In the genomic region with DNA sequence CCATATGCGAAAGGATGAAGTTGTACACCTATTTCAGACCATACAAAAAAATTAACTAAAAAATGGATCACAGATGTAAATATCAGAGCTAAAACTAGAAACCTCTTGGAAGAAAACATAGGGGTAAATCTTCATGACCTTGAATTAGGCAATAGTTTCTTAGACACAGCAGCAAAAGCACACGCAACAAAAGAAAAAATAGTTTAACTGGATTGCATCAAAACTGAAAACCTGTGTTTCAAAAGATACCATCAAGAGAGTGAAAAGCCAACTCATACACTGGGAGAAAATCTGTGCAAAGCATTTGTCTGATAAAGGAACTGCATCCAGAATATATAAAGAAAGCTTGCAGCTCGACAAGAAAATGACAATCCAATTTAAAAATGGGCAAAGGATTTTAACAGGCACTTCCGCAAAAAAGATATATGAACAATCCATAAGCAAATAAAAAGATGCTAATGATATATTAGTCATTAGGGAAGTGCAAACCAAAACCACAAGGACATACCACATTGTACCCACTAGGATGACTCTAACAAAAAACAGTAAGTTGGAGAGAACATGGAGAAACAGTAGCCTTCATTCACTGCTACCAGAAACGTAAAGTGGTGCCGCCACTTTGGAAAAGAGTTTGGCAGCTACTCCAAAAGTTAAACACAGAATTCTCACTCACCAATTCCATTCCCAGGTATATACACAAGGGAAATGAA, we compare ENCODE assay signal across 29 cellular contexts.
DNase-seq lines count a peak whose midpoint lies in the region; ATAC-seq, FAIRE-seq and TF ChIP-seq lines count a peak whose summit lies in the region.
"Had no signal": no experiment of that assay in that cellular context is flagged by ENCODE, and none has a peak within 500 bp of the region (broad histone marks: within the 10 kb centered on the region; RNA-seq: fewer than 3 reads in every experiment).

No MANE protein-coding gene starts in this region.

- H3K9me3 ChIP-seq in astrocyte (ENCODE audit: insufficient read depth, low read depth, low read length): no peaks in the 10 kb centered on the region
- no peaks in the 10 kb centered on the region for H3K9me3 ChIP-seq in right lobe of liver
- no peaks in the 10 kb centered on the region for H3K9me3 ChIP-seq in right atrium auricular region
- H3K9me3 ChIP-seq: esophagus muscularis mucosa, gastroesophageal sphincter, HAP-1, left ventricle myocardium inferior, sigmoid colon, suprapubic skin had no signal

- no peak overlapping the region for H3K4me3 Mint-ChIP-seq in astrocyte (ENCODE audit: unreplicated experiment)
- no peak overlapping the region for H3K4me3 Mint-ChIP-seq in activated T-cell treated with anti-CD3 and anti-CD28 coated beads, Interleukin-2, amount 50 U/mL, for 72 hours
- H3K4me3 Mint-ChIP-seq: activated CD4-positive, alpha-beta T cell treated with anti-CD3 and anti-CD28 coated beads, Interleukin-2, amount 10 ng/mL, durations not matched to agents 24 days and 14 days; activated T-cell treated with anti-CD3 and anti-CD28 coated beads, Interleukin-2, amount 50 U/mL, for 24 hours; effector memory CD8-positive, alpha-beta T cell; stimulated activated naive B cell treated with anti-CD40 and anti-IgM and Interleukin-4, amounts not matched to agents 10 μg/mL and 1 μg/mL and 100 μg/mL, for 72 hours had no signal

- no peak overlapping the region for H3K27ac Mint-ChIP-seq in astrocyte (ENCODE audit: unreplicated experiment)
- H3K27ac Mint-ChIP-seq in activated T-cell treated with anti-CD3 and anti-CD28 coated beads, Interleukin-2, amount 50 U/mL, for 72 hours: no peak overlapping the region
- H3K27ac Mint-ChIP-seq: activated CD4-positive, alpha-beta T cell treated with anti-CD3 and anti-CD28 coated beads, Interleukin-2, amount 10 ng/mL, durations not matched to agents 24 days and 14 days; activated T-cell treated with anti-CD3 and anti-CD28 coated beads, Interleukin-2, amount 50 U/mL, for 24 hours; effector memory CD8-positive, alpha-beta T cell; progenitor cell of endocrine pancreas; stimulated activated naive B cell treated with anti-CD40 and anti-IgM and Interleukin-4, amounts not matched to agents 10 μg/mL and 1 μg/mL and 100 μg/mL, for 72 hours had no signal

- peaks cover 7% of the 10 kb centered on the region for H3K4me1 ChIP-seq in astrocyte (ENCODE audit: insufficient read depth, low read length)
- peaks cover 0 to 9% (median 0%) of the 10 kb centered on the region in 4 donors for H3K4me1 ChIP-seq in right lobe of liver
- peaks cover 0 to 8% of the 10 kb centered on the region in 2 donors for H3K4me1 ChIP-seq in right atrium auricular region
- H3K4me1 ChIP-seq: gastroesophageal sphincter, HAP-1, sigmoid colon, suprapubic skin had no signal

- no peak overlapping the region for H3K27ac ChIP-seq in astrocyte (ENCODE audit: low read depth, low read length)
- H3K27ac ChIP-seq in right lobe of liver: no peak overlapping the region
- H3K27ac ChIP-seq in right atrium auricular region: no peak overlapping the region
- H3K27ac ChIP-seq: cardiac muscle cell, esophagus muscularis mucosa, gastroesophageal sphincter, left ventricle myocardium inferior, sigmoid colon, suprapubic skin had no signal

- H3K27me3 ChIP-seq in astrocyte (ENCODE audit: insufficient read depth, low read length) (peaks cover 2% of the 10 kb centered on the region), right lobe of liver (no peaks in the 10 kb centered on the region), right atrium auricular region (no peaks in the 10 kb centered on the region)
- H3K27me3 ChIP-seq: cardiac muscle cell, esophagus muscularis mucosa, gastroesophageal sphincter, sigmoid colon, suprapubic skin had no signal

- peak; percentile 74 for DNase-seq in HT1080 (ENCODE audit: low read depth)
- peak; percentile 89 for DNase-seq in NOMO-1 treated with DMSO at 0.1 percent for 48 hours (lab: John Stamatoyannopoulos, UW; ENCODE audit: unreplicated experiment)
- peak; percentile 61 for DNase-seq in astrocyte (ENCODE audit: low read depth)
- peak; percentile 20 for DNase-seq in foreskin melanocyte
- no peak for DNase-seq in right lobe of liver
- DNase-seq in activated T-cell treated with anti-CD3 and anti-CD28 coated beads, Interleukin-2, amount 50 U/mL, for 72 hours: no peak
- DNase-seq in right atrium auricular region (ENCODE audit: low spot score): no peak
- DNase-seq: activated T-cell treated with anti-CD3 and anti-CD28 coated beads, Interleukin-2, amount 50 U/mL, for 24 hours; C1 segment of cervical spinal cord; cortex of kidney; DND-41; effector memory CD8-positive, alpha-beta T cell; hypothalamus; KG1; left ventricle myocardium inferior; NCI-H1105; NCI-H1930; NCI-H526; sigmoid colon; stimulated activated CD4-positive, alpha-beta T cell treated with anti-CD3 and anti-CD28 coated beads, Interleukin-4, amount 100 ng/mL, for 4 hours; stimulated activated naive B cell treated with anti-CD40 and anti-IgM and Interleukin-4, amounts not matched to agents 10 μg/mL and 1 μg/mL and 100 μg/mL, for 72 hours had no signal

- H3K9me3 Mint-ChIP-seq in astrocyte (ENCODE audit: unreplicated experiment): no peaks in the 10 kb centered on the region
- H3K9me3 Mint-ChIP-seq in activated T-cell treated with anti-CD3 and anti-CD28 coated beads, Interleukin-2, amount 50 U/mL, for 72 hours: no peaks in the 10 kb centered on the region
- H3K9me3 Mint-ChIP-seq: activated CD4-positive, alpha-beta T cell treated with anti-CD3 and anti-CD28 coated beads, Interleukin-2, amount 10 ng/mL, durations not matched to agents 24 days and 14 days; activated T-cell treated with anti-CD3 and anti-CD28 coated beads, Interleukin-2, amount 50 U/mL, for 24 hours; effector memory CD8-positive, alpha-beta T cell had no signal

- peak overlapping the region; percentile 34 for H3K4me2 ChIP-seq in astrocyte (ENCODE audit: low read length)

- intact Hi-C loops in right lobe of liver (cut with DNase I): no loop called here

- H2AFZ ChIP-seq in astrocyte (ENCODE audit: low read depth, low read length): no peak overlapping the region

- no peak overlapping the region for H3K9ac ChIP-seq in astrocyte (ENCODE audit: low read length)

- TF ChIP-seq POLR2A in right lobe of liver (IDR thresholded peaks at IDR 0.05): no peak

- no peaks in the 10 kb centered on the region for H3K79me2 ChIP-seq in astrocyte (ENCODE audit: insufficient read depth, low read length)

- no peak for ATAC-seq in right lobe of liver
- no peak for ATAC-seq in activated T-cell treated with anti-CD3 and anti-CD28 coated beads, Interleukin-2, amount 50 U/mL, for 72 hours (replicated peaks in 1 of 2)
- ATAC-seq in GM19452 (IDR thresholded peaks at IDR 0.05; ENCODE audit: unreplicated experiment): no peak
- ATAC-seq: effector memory CD8-positive, alpha-beta T cell; gastroesophageal sphincter; stimulated activated naive B cell treated with anti-CD40 and anti-IgM and Interleukin-4, amounts not matched to agents 10 μg/mL and 1 μg/mL and 100 μg/mL, for 72 hours had no signal

- TF ChIP-seq CTCF in astrocyte (IDR thresholded peaks at IDR 0.05; ENCODE audit: insufficient read depth, low read depth, low read length) (no peak), right lobe of liver (IDR thresholded peaks at IDR 0.05) (no peak), right atrium auricular region (IDR thresholded peaks at IDR 0.05) (no peak)

- no peak for FAIRE-seq in astrocyte (lab: Jason Lieb, UNC)

- no peak overlapping the region for H3K4me3 ChIP-seq in astrocyte (ENCODE audit: insufficient read depth, low read depth, low read length)
- H3K4me3 ChIP-seq in right lobe of liver: no peak overlapping the region
- no peak overlapping the region for H3K4me3 ChIP-seq in right atrium auricular region
- H3K4me3 ChIP-seq: cardiac muscle cell, esophagus muscularis mucosa, gastroesophageal sphincter, HAP-1, left ventricle myocardium inferior, sigmoid colon, suprapubic skin had no signal

- H3K36me3 Mint-ChIP-seq in astrocyte (ENCODE audit: low read depth, unreplicated experiment): peaks cover 3% of the 10 kb centered on the region
- H3K36me3 Mint-ChIP-seq in activated T-cell treated with anti-CD3 and anti-CD28 coated beads, Interleukin-2, amount 50 U/mL, for 72 hours (ENCODE audit: insufficient read depth in 2 of 2): peaks cover 0 to 1% of the 10 kb centered on the region in 2 donors
- H3K36me3 Mint-ChIP-seq: stimulated activated naive B cell treated with anti-CD40 and anti-IgM and Interleukin-4, amounts not matched to agents 10 μg/mL and 1 μg/mL and 100 μg/mL, for 72 hours had no signal

- no peaks in the 10 kb centered on the region for H3K36me3 ChIP-seq in astrocyte (ENCODE audit: insufficient read depth, low read length)
- H3K36me3 ChIP-seq in right lobe of liver: no peaks in the 10 kb centered on the region
- H3K36me3 ChIP-seq in right atrium auricular region: no peaks in the 10 kb centered on the region
- H3K36me3 ChIP-seq: cardiac muscle cell, esophagus muscularis mucosa, gastroesophageal sphincter, HAP-1, left ventricle myocardium inferior, sigmoid colon, suprapubic skin had no signal

- peaks cover 3% of the 10 kb centered on the region for H3K27me3 Mint-ChIP-seq in astrocyte (ENCODE audit: low read depth, unreplicated experiment)
- H3K27me3 Mint-ChIP-seq in activated T-cell treated with anti-CD3 and anti-CD28 coated beads, Interleukin-2, amount 50 U/mL, for 72 hours (ENCODE audit: low read depth): no peaks in the 10 kb centered on the region
- H3K27me3 Mint-ChIP-seq: activated T-cell treated with anti-CD3 and anti-CD28 coated beads, Interleukin-2, amount 50 U/mL, for 24 hours had no signal

- WGBS in right lobe of liver (ENCODE audit: insufficient coverage, low coverage, low lambda C conversion rate, missing lambda C conversion rate): 71% methylated on average over 6 of the region's 6 CpGs

- no peaks in the 10 kb centered on the region for H4K20me1 ChIP-seq in astrocyte (ENCODE audit: insufficient read depth, low read length)

- peaks cover 22% of the 10 kb centered on the region for H3K4me1 Mint-ChIP-seq in astrocyte (ENCODE audit: low read depth, unreplicated experiment)
- no peaks in the 10 kb centered on the region for H3K4me1 Mint-ChIP-seq in activated T-cell treated with anti-CD3 and anti-CD28 coated beads, Interleukin-2, amount 50 U/mL, for 72 hours (ENCODE audit: low read depth)
- H3K4me1 Mint-ChIP-seq: activated CD4-positive, alpha-beta T cell treated with anti-CD3 and anti-CD28 coated beads, Interleukin-2, amount 10 ng/mL, durations not matched to agents 24 days and 14 days; stimulated activated naive B cell treated with anti-CD40 and anti-IgM and Interleukin-4, amounts not matched to agents 10 μg/mL and 1 μg/mL and 100 μg/mL, for 72 hours had no signal

Comparison
In these comparisons a context has a peak if more than half of its experiments do, and no peak if none do; other contexts are left out.
1. DNase-seq: peak in HT1080 (single experiment), NOMO-1 treated with DMSO at 0.1 percent for 48 hours (single experiment), astrocyte (single experiment) and foreskin melanocyte (single experiment); none in right lobe of liver (0 of 3), activated T-cell treated with anti-CD3 and anti-CD28 coated beads, Interleukin-2, amount 50 U/mL, for 72 hours (0 of 2) and right atrium auricular region (single experiment).